Comparison of ENCODE assay signal across 8 cellular contexts in the genomic region with DNA sequence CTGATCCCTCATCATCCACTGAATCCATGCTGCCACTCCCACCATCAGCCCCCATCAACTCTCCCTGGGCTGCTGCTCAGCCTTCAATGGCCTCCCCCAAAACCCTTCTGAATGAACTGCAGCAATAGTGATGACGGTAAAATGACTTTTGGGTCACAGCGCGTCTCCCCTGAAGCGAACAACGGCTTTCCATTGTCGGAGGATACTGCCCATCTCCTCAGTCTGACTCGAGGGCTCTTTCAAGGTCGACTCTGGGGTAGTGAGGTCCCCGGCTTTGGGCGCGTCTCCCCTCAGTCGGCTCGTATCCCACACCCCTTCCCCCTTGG. TPM values are rescaled to one million over a fixed set of nuclear protein-coding genes. Genes with fewer than 3 reads are reported as not detected.
DNase-seq lines count a peak whose midpoint lies in the region; ATAC-seq, FAIRE-seq and TF ChIP-seq lines count a peak whose summit lies in the region.

No MANE protein-coding gene starts in this region.

- H3K27me3 ChIP-seq in suprapubic skin: no peaks in the 10 kb centered on the region

- H3K4me3 Mint-ChIP-seq in activated naive CD8-positive, alpha-beta T cell treated with anti-CD3 and anti-CD28 coated beads for 36 hours: peak overlapping the region; percentile 98

- DNase-seq in NCI-H82 (lab: John Stamatoyannopoulos, UW) (peak; percentile 57), NCI-H82 treated with DMSO at 0.1 percent for 48 hours (lab: John Stamatoyannopoulos, UW; ENCODE audit: unreplicated experiment) (no peak), kidney (no peak), suprapubic skin (ENCODE audit: low spot score in 2 of 2) (no peak), GM13977 (ENCODE audit: low spot score) (no peak), GM20000 (ENCODE audit: low spot score) (no peak)
- DNase-seq in activated naive CD8-positive, alpha-beta T cell treated with anti-CD3 and anti-CD28 coated beads for 36 hours: no peak

- TF ChIP-seq POLR2A in suprapubic skin (IDR thresholded peaks at IDR 0.05): no peak

- no peak for FAIRE-seq in kidney (lab: Jason Lieb, UNC)

- 12% methylated on average over 13 of the region's 13 CpGs for WGBS in suprapubic skin

- in situ Hi-C loops in GM13977 (cut with MboI; ENCODE audit: low pct_unique_long_range_greater_than_20kb, low sequenced_read_pairs, unreplicated experiment): loop anchor here (10.0 kb wide), 1 partner anchor 144 kb away; no protein-coding TSS in a partner anchor

- no peaks in the 10 kb centered on the region for H3K9me3 Mint-ChIP-seq in activated naive CD8-positive, alpha-beta T cell treated with anti-CD3 and anti-CD28 coated beads for 36 hours

- peaks cover 50% of the 10 kb centered on the region for H3K4me1 Mint-ChIP-seq in activated naive CD8-positive, alpha-beta T cell treated with anti-CD3 and anti-CD28 coated beads for 36 hours

- TF ChIP-seq CTCF in kidney (IDR thresholded peaks at IDR 0.05; ENCODE audit: borderline replicate concordance, extremely low read depth, insufficient read depth) (no peak), suprapubic skin (IDR thresholded peaks at IDR 0.05) (no peak), GM13977 (IDR thresholded peaks at IDR 0.05; ENCODE audit: extremely low read depth, insufficient read depth, missing control alignments) (no peak), GM20000 (IDR thresholded peaks at IDR 0.05; ENCODE audit: extremely low read depth, missing control alignments) (no peak)

- H3K9ac ChIP-seq in kidney (ENCODE audit: low read length in 2 of 2): peak overlapping the region; percentile 52 to 70

- H3K4me1 ChIP-seq in kidney (ENCODE audit: control insufficient read depth in 1 of 2, insufficient read depth in 1 of 2, low read depth in 1 of 2, low read length in 2 of 2) (peaks cover 9 to 16% of the 10 kb centered on the region in 2 donors), suprapubic skin (peaks cover 17% of the 10 kb centered on the region)

- ATAC-seq in GM21423 (IDR thresholded peaks at IDR 0.05; ENCODE audit: unreplicated experiment): no peak

- H3K27ac Mint-ChIP-seq in activated naive CD8-positive, alpha-beta T cell treated with anti-CD3 and anti-CD28 coated beads for 36 hours: peak overlapping the region; percentile 99

- H3K36me3 Mint-ChIP-seq in activated naive CD8-positive, alpha-beta T cell treated with anti-CD3 and anti-CD28 coated beads for 36 hours: peaks cover 5% of the 10 kb centered on the region

- H3K27me3 Mint-ChIP-seq in activated naive CD8-positive, alpha-beta T cell treated with anti-CD3 and anti-CD28 coated beads for 36 hours: no peaks in the 10 kb centered on the region

- H3K36me3 ChIP-seq in kidney (ENCODE audit: control insufficient read depth in 1 of 2, insufficient read depth in 2 of 2, low read length in 2 of 2): no peaks in the 10 kb centered on the region
- H3K36me3 ChIP-seq in suprapubic skin: no peaks in the 10 kb centered on the region

- H3K9me3 ChIP-seq in kidney (ENCODE audit: control insufficient read depth in 1 of 2, low read length in 2 of 2) (no peaks in the 10 kb centered on the region), suprapubic skin (no peaks in the 10 kb centered on the region)

- intact Hi-C loops in kidney (cut with DNase I): loop anchor here (10.0 kb wide), 1 partner anchor 244 kb away; no protein-coding TSS in a partner anchor

- no peak for TF ChIP-seq EP300 in suprapubic skin (IDR thresholded peaks at IDR 0.05)

- peak overlapping the region; percentile 86 to 96 for H3K4me3 ChIP-seq in kidney (ENCODE audit: low read length in 2 of 2)
- peak overlapping the region; percentile 59 for H3K4me3 ChIP-seq in suprapubic skin

- H3K27ac ChIP-seq in kidney (ENCODE audit: low read depth in 2 of 2, low read length in 2 of 2) (peak overlapping the region; percentile 5 to 65), suprapubic skin (peak overlapping the region; percentile 67)

RNA-seq across cellular contexts. Expression of a gene that starts 57.2 kb away (rescaled TPM):
- total RNA-seq in activated naive CD8-positive, alpha-beta T cell treated with anti-CD3 and anti-CD28 coated beads for 36 hours: 10 to 100 TPM; 14.7 to 16.7 TPM
- total RNA-seq in kidney (113 TPM), suprapubic skin (100 to 1,000 TPM in 1 of 4 donors, 10 to 100 TPM in 3; 65.8 to 101 (median 85.9) TPM)
- 8.6 TPM for polyA plus RNA-seq in kidney (ENCODE audit: insufficient read depth, low read depth, low replicate concordance)
